Comparison of ENCODE assay signal across 1 cellular context in the genomic region with DNA sequence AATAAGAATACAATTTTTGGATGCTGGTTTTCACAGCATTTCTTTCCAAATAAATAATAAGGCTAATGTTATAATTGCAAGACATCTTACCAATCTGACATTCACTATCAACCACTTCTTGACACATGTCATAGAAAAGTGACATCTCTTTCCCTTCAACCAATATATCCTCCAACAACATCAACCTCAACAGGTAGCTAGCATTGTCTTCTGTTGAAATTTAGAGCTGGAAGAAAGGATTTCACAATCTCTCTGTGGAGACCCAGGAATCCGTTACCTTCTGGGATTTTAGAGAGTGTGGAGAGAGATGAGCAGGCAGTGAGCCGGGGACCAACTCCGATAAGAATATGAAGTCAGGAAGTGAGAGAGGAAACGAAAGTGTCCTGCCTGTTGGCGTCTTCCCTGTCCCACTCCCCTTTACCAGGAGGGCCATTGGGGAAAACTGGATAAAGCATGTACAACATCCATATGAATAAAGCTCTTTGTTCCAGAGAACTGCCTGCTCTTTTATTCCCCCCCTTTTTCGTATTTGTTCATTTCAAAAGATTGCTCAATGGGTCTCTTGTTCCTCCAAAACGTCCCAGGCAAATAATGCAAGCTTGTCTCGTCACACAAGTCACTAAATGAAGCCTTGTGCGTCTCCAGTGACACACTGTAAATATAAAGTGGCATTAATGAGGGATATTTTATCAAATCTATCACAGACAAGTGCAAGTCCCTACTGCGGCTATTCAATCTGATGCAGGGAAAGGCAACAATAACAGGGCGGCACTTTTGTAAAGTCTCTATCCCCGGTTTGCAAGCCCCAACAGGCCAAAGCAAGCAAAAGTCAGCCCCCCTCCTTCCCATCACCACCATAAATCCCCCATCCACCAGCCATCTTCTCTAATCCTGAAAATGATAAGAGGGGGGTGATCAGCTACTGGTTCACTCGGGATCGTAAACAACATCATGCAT.
TF ChIP-seq lines count a peak whose summit lies in the region.

No MANE protein-coding gene starts in this region.

TF ChIP-seq in HepG2, 621 proteins besides CTCF, POLR2A, EP300 and RAD21 (continued from another document and continues in another):
- TF ChIP-seq ZBTB10 (CRISPR knock-in tag; IDR thresholded peaks at IDR 0.05; ENCODE audit: borderline replicate concordance) (no peak), HDAC2 (CRISPR knock-in tag; IDR thresholded peaks at IDR 0.05) (peak; percentile 31; the same call in 1 of the 2 replicates), ZKSCAN1 (IDR thresholded peaks at IDR 0.05; ENCODE audit: low read length) (no peak), ZNF616 (CRISPR knock-in tag; IDR thresholded peaks at IDR 0.05; ENCODE audit: low read depth) (no peak), HDAC1 (CRISPR knock-in tag; IDR thresholded peaks at IDR 0.05) (no peak), TCF7 (IDR thresholded peaks at IDR 0.05; ENCODE audit: low read depth) (peak; percentile 25; the same call in 1 of the 2 replicates), ZFP62 (CRISPR knock-in tag; IDR thresholded peaks at IDR 0.05) (no peak), ELF3 (CRISPR knock-in tag; IDR thresholded peaks at IDR 0.05) (no peak; the same call in 1 of the 2 replicates), FOXP4 (CRISPR knock-in tag; IDR thresholded peaks at IDR 0.05) (peak; percentile 55; the same call in 1 of the 2 replicates), ESRRA (CRISPR knock-in tag; IDR thresholded peaks at IDR 0.05; ENCODE audit: low read depth) (no peak), LRRFIP1 (CRISPR knock-in tag; conservative IDR thresholded peaks at IDR 0.05) (no peak), ZNF18 (CRISPR knock-in tag; IDR thresholded peaks at IDR 0.05; ENCODE audit: insufficient replicate concordance) (no peak), NFE2L2 (IDR thresholded peaks at IDR 0.05; ENCODE audit: low read length) (no peak), ZNF350 (CRISPR knock-in tag; IDR thresholded peaks at IDR 0.05; ENCODE audit: borderline replicate concordance, low read depth) (no peak), ETV6 (CRISPR knock-in tag; conservative IDR thresholded peaks at IDR 0.05) (no peak), TOPORS (CRISPR knock-in tag; IDR thresholded peaks at IDR 0.05) (no peak), BHLHE40 (IDR thresholded peaks at IDR 0.05; ENCODE audit: low read length) (no peak), CREB1 (IDR thresholded peaks at IDR 0.05) (no peak; the same call in 1 of the 2 replicates), CREB1 (CRISPR knock-in tag; IDR thresholded peaks at IDR 0.05) (peak; percentile 56; the same call in 1 of the 2 replicates), HOXA3 (CRISPR knock-in tag; IDR thresholded peaks at IDR 0.05) (peak; percentile 34; the same call in 1 of the 2 replicates), SP140L (CRISPR knock-in tag; IDR thresholded peaks at IDR 0.05; ENCODE audit: borderline replicate concordance) (no peak), ZNF563 (CRISPR knock-in tag; IDR thresholded peaks at IDR 0.05) (no peak), NFATC3 (CRISPR knock-in tag; IDR thresholded peaks at IDR 0.05) (no peak), KDM2A (CRISPR knock-in tag; IDR thresholded peaks at IDR 0.05; ENCODE audit: borderline replicate concordance, low read depth) (no peak), ZNF496 (CRISPR knock-in tag; IDR thresholded peaks at IDR 0.05; ENCODE audit: insufficient replicate concordance) (no peak), ZBTB3 (CRISPR knock-in tag; IDR thresholded peaks at IDR 0.05; ENCODE audit: borderline replicate concordance, low read depth) (no peak), ZBTB21 (CRISPR knock-in tag; IDR thresholded peaks at IDR 0.05) (no peak; the same call in 1 of the 2 replicates), ATF5 (CRISPR knock-in tag; IDR thresholded peaks at IDR 0.05; ENCODE audit: low read depth) (no peak), DMAP1 (CRISPR knock-in tag; IDR thresholded peaks at IDR 0.05) (no peak), POLR2AphosphoS5 (IDR thresholded peaks at IDR 0.05; ENCODE audit: low read depth, low read length) (no peak), PBX3 (CRISPR knock-in tag; IDR thresholded peaks at IDR 0.05; ENCODE audit: borderline replicate concordance) (no peak), ZNF556 (CRISPR knock-in tag; IDR thresholded peaks at IDR 0.05; ENCODE audit: borderline replicate concordance) (no peak), HOMEZ (CRISPR knock-in tag; IDR thresholded peaks at IDR 0.05; ENCODE audit: low read depth) (no peak; the same call in 1 of the 2 replicates), SMC3 (IDR thresholded peaks at IDR 0.05; ENCODE audit: low read length) (no peak; the same call in 1 of the 2 replicates)
- TF ChIP-seq, protein P1, sequence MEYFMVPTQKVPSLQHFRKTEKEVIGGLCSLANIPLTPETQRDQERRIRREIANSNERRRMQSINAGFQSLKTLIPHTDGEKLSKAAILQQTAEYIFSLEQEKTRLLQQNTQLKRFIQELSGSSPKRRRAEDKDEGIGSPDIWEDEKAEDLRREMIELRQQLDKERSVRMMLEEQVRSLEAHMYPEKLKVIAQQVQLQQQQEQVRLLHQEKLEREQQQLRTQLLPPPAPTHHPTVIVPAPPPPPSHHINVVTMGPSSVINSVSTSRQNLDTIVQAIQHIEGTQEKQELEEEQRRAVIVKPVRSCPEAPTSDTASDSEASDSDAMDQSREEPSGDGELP (IDR thresholded peaks at IDR 0.05; ENCODE audit: borderline replicate concordance, low read depth): no peak
- TF ChIP-seq, protein P2, sequence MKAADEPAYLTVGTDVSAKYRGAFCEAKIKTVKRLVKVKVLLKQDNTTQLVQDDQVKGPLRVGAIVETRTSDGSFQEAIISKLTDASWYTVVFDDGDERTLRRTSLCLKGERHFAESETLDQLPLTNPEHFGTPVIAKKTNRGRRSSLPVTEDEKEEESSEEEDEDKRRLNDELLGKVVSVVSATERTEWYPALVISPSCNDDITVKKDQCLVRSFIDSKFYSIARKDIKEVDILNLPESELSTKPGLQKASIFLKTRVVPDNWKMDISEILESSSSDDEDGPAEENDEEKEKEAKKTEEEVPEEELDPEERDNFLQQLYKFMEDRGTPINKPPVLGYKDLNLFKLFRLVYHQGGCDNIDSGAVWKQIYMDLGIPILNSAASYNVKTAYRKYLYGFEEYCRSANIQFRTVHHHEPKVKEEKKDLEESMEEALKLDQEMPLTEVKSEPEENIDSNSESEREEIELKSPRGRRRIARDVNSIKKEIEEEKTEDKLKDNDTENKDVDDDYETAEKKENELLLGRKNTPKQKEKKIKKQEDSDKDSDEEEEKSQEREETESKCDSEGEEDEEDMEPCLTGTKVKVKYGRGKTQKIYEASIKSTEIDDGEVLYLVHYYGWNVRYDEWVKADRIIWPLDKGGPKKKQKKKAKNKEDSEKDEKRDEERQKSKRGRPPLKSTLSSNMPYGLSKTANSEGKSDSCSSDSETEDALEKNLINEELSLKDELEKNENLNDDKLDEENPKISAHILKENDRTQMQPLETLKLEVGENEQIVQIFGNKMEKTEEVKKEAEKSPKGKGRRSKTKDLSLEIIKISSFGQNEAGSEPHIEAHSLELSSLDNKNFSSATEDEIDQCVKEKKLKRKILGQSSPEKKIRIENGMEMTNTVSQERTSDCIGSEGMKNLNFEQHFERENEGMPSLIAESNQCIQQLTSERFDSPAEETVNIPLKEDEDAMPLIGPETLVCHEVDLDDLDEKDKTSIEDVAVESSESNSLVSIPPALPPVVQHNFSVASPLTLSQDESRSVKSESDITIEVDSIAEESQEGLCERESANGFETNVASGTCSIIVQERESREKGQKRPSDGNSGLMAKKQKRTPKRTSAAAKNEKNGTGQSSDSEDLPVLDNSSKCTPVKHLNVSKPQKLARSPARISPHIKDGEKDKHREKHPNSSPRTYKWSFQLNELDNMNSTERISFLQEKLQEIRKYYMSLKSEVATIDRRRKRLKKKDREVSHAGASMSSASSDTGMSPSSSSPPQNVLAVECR (CRISPR knock-in tag; IDR thresholded peaks at IDR 0.05; ENCODE audit: borderline replicate concordance): peak; percentile 59; the same call in 1 of the 2 replicates
